ENCODE assay signal across 18 cellular contexts in genomic region chr2:235333076-235333475, GRCh38.
A peak's percentile ranks its signal among the peaks of the same experiment; 100 is the strongest.
DNase-seq lines count a peak whose midpoint lies in the region; TF ChIP-seq lines count a peak whose summit lies in the region.
"Had no signal": no experiment of that assay in that cellular context is flagged by ENCODE, and none has a peak within 500 bp of the region (broad histone marks: within the 10 kb centered on the region; RNA-seq: fewer than 3 reads in every experiment).

No MANE protein-coding gene starts in this region.

- H3K9ac ChIP-seq in H9 (ENCODE audit: extremely low read depth, insufficient read length, low read length) = no peak overlapping the region
- H3K9ac ChIP-seq: GM23248 had no signal

- no peak overlapping the region for H2AK5ac ChIP-seq in H9 (ENCODE audit: insufficient read length, low read length)

- H2BK12ac ChIP-seq in H9 (ENCODE audit: insufficient read length, low read depth, low read length) = no peak overlapping the region

- H3K23ac ChIP-seq in H9 (ENCODE audit: insufficient read length, low read depth, low read length) = no peak overlapping the region

- no peak overlapping the region for H4K8ac ChIP-seq in H9 (replicated peaks; ENCODE audit: insufficient read length, low read depth, low read length)

- H3K4me3 ChIP-seq in fibroblast of villous mesenchyme (ENCODE audit: low read depth, low read length) = no peak overlapping the region
- H3K4me3 ChIP-seq: GM23248 had no signal

- no CpG with 5 or more reads among the region's 5 CpGs for WGBS in H9 (ENCODE audit: extremely low coverage, insufficient read length, low lambda C conversion rate)

- no peak overlapping the region for H2AFZ ChIP-seq in H9 (ENCODE audit: low read length)
- H2AFZ ChIP-seq: GM23248 had no signal

- no peak overlapping the region for H4K91ac ChIP-seq in H9 (ENCODE audit: insufficient read length, low read depth, low read length)

- H3K79me1 ChIP-seq in H9 (ENCODE audit: insufficient read depth, low read depth, low read length, poor library complexity, severe bottlenecking) = no peaks in the 10 kb centered on the region

- H3K4me3 Mint-ChIP-seq in H9 = no peak overlapping the region
- H3K4me3 Mint-ChIP-seq: CD4-positive, alpha-beta T cell had no signal

- H3K36me3 Mint-ChIP-seq in H9 (ENCODE audit: insufficient read depth in 1 of 3, low read depth in 3 of 3) = peaks cover 0 to 4% (median 1%) of the 10 kb centered on the region in 3 experiments; a peak in 2 of 7 replicates

- H3K27ac Mint-ChIP-seq in H9 = no peak overlapping the region
- H3K27ac Mint-ChIP-seq: CD4-positive, alpha-beta T cell had no signal

- no peaks in the 10 kb centered on the region for H3K4me1 ChIP-seq in H9 (ENCODE audit: insufficient read depth, low read length)

- no peak overlapping the region for H3T11ph ChIP-seq in H9 (ENCODE audit: low read length)

- H3K27ac ChIP-seq in substantia nigra (ENCODE audit: low read depth, low read length, poor library complexity, severe bottlenecking) = no peak overlapping the region
- H3K27ac ChIP-seq in H9 (ENCODE audit: insufficient read length, low read depth, low read length) = no peak overlapping the region
- H3K27ac ChIP-seq: GM23248 had no signal

- H3K56ac ChIP-seq in H9 (ENCODE audit: insufficient read length, low read depth, low read length) = no peak overlapping the region

- DNase-seq in EL = peak; percentile 27
- DNase-seq in RPMI7951 (ENCODE audit: low read depth) = peak; percentile 16
- peak; percentile 73 for DNase-seq in fibroblast of villous mesenchyme (ENCODE audit: low read depth)
- no peak for DNase-seq in NOMO-1 treated with DMSO at 0.1 percent for 48 hours (lab: John Stamatoyannopoulos, UW; ENCODE audit: unreplicated experiment)
- no peak for DNase-seq in substantia nigra (lab: John Stamatoyannopoulos, UW)
- DNase-seq in H9 = no peak
- DNase-seq in LoVo (ENCODE audit: low spot score) = no peak
- DNase-seq: CD4-positive, alpha-beta T cell; DMS153; GM23248; NCI-H1417; NCI-H187; NCI-H2227 treated with DMSO at 0.1 percent for 48 hours; NCI-H510A treated with DMSO at 0.1 percent for 48 hours; NCI-H774; OCI-M1; RPMI8226; SHP77 treated with DMSO at 0.1 percent for 48 hours had no signal

- no peaks in the 10 kb centered on the region for H3K9me3 ChIP-seq in H9 (ENCODE audit: control insufficient read depth, low read depth, low read length)

- no peaks in the 10 kb centered on the region for H3K23me2 ChIP-seq in H9 (ENCODE audit: insufficient read length, low read depth, low read length, poor library complexity, severe bottlenecking)

- H3K4ac ChIP-seq in H9 (ENCODE audit: low read depth, low read length) = no peak overlapping the region

- no peaks in the 10 kb centered on the region for H4K20me1 ChIP-seq in H9 (ENCODE audit: control insufficient read depth, insufficient read depth, insufficient read length)

- H2BK15ac ChIP-seq in H9 (ENCODE audit: low read depth, low read length) = no peak overlapping the region

- H3K14ac ChIP-seq in H9 (ENCODE audit: insufficient read depth, low read length) = no peak overlapping the region

- no peaks in the 10 kb centered on the region for H3K4me1 Mint-ChIP-seq in H9

- H4K5ac ChIP-seq in H9 (ENCODE audit: insufficient read length, low read depth, low read length) = no peak overlapping the region

- peaks cover 0 to 7% of the 10 kb centered on the region in 2 experiments; a peak in 4 of 5 replicates for H3K9me3 Mint-ChIP-seq in H9

- TF ChIP-seq CTCF in fibroblast of villous mesenchyme (IDR thresholded peaks at IDR 0.05; ENCODE audit: insufficient read depth, low read depth, low read length) = no peak
- TF ChIP-seq CTCF in H9 (conservative IDR thresholded peaks at IDR 0.05) = no peak

- no peak overlapping the region for H2BK5ac ChIP-seq in H9 (ENCODE audit: insufficient read length, low read length)

- H3K27me3 Mint-ChIP-seq in H9 (ENCODE audit: low read depth) = peaks cover 14% of the 10 kb centered on the region

- no peak overlapping the region for H3K18ac ChIP-seq in H9 (ENCODE audit: insufficient read length, low read depth, low read length)

- H2BK120ac ChIP-seq in H9 (ENCODE audit: low read depth, low read length, poor library complexity, severe bottlenecking) = no peak overlapping the region

- no peak overlapping the region for H2BK20ac ChIP-seq in H9 (ENCODE audit: low read depth, low read length, poor library complexity, severe bottlenecking)

- H3K79me2 ChIP-seq in H9 (ENCODE audit: insufficient read depth, low read length) = no peaks in the 10 kb centered on the region

- H3K4me2 ChIP-seq in H9 (ENCODE audit: insufficient read depth, insufficient read length, low read length) = no peak overlapping the region

- H3K27me3 ChIP-seq in H9 (ENCODE audit: insufficient read depth, low read length) = no peaks in the 10 kb centered on the region

Comparison
In these comparisons a context has a peak if more than half of its experiments do, and no peak if none do; other contexts are left out.
1. DNase-seq: peak in EL (single experiment), RPMI7951 (single experiment) and fibroblast of villous mesenchyme (single experiment); none in NOMO-1 treated with DMSO at 0.1 percent for 48 hours (single experiment), substantia nigra (0 of 49), H9 (single experiment) and LoVo (single experiment).